1 cellular context compared by ENCODE assay signal in genomic region chr19:58475714-58476497, GRCh38.
TF ChIP-seq lines count a peak whose summit lies in the region.

TSS of gene ZNF446 (plus strand) at chr19:58476352. CDS start at chr19:58477219, 867 bp downstream.

TF ChIP-seq in HEK293, 187 proteins besides CTCF, POLR2A, EP300 and RAD21 (continued from another document and continues in another):
- peak; percentile 96 for TF ChIP-seq GLIS2 (tag by site-specific recombination; IDR thresholded peaks at IDR 0.05)
- TF ChIP-seq ZNF558 (tag by site-specific recombination; IDR thresholded peaks at IDR 0.05): no peak
- no peak for TF ChIP-seq ZNF776 (tag by site-specific recombination; IDR thresholded peaks at IDR 0.05; ENCODE audit: borderline replicate concordance)
- no peak; the same call in 1 of the 2 replicates for TF ChIP-seq ZNF138 (tag by site-specific recombination; IDR thresholded peaks at IDR 0.05; ENCODE audit: borderline replicate concordance)
- no peak for TF ChIP-seq ZNF221 (tag by site-specific recombination; IDR thresholded peaks at IDR 0.05; ENCODE audit: borderline replicate concordance)
- peak; percentile 25; the same call in 1 of the 2 replicates for TF ChIP-seq HIC1 (tag by site-specific recombination; IDR thresholded peaks at IDR 0.05)
- TF ChIP-seq ZNF624 (tag by site-specific recombination; IDR thresholded peaks at IDR 0.05): no peak
- TF ChIP-seq GLI2 (tag by site-specific recombination; IDR thresholded peaks at IDR 0.05; ENCODE audit: borderline replicate concordance, low read depth): no peak
- no peak for TF ChIP-seq ZNF24 (tag by site-specific recombination; IDR thresholded peaks at IDR 0.05)
- no peak; the same call in none of the 2 replicates for TF ChIP-seq ZFP37 (tag by site-specific recombination; IDR thresholded peaks at IDR 0.05)
- no peak for TF ChIP-seq ZNF112 (tag by site-specific recombination; IDR thresholded peaks at IDR 0.05)
- TF ChIP-seq PBX3 (CRISPR knock-in tag; IDR thresholded peaks at IDR 0.05): 0 out of 2 replicates have a peak, but pooled peaks have one; percentile 12
- no peak; the same call in none of the 2 replicates for TF ChIP-seq ZNF843 (tag by site-specific recombination; IDR thresholded peaks at IDR 0.05)
- no peak for TF ChIP-seq RBAK (tag by site-specific recombination; IDR thresholded peaks at IDR 0.05)
- TF ChIP-seq ZNF341 (tag by site-specific recombination; IDR thresholded peaks at IDR 0.05; ENCODE audit: low read depth): peak; percentile 71
- no peak for TF ChIP-seq ZNF121 (tag by site-specific recombination; IDR thresholded peaks at IDR 0.05)
- no peak for TF ChIP-seq ZNF16 (tag by site-specific recombination; IDR thresholded peaks at IDR 0.05; ENCODE audit: low read depth)
- no peak for TF ChIP-seq IKZF3 (tag by site-specific recombination; IDR thresholded peaks at IDR 0.05)
- no peak for TF ChIP-seq ZNF529 (tag by site-specific recombination; IDR thresholded peaks at IDR 0.05; ENCODE audit: insufficient replicate concordance)
- no peak for TF ChIP-seq REST (tag by site-specific recombination; IDR thresholded peaks at IDR 0.05)
- TF ChIP-seq ZBTB10 (tag by site-specific recombination; IDR thresholded peaks at IDR 0.05): peak; percentile 75; the same call in 1 of the 2 replicates
- peak; percentile 49; the same call in 1 of the 2 replicates for TF ChIP-seq ZNF580 (tag by site-specific recombination; IDR thresholded peaks at IDR 0.05)
- no peak for TF ChIP-seq ZNF302 (tag by site-specific recombination; IDR thresholded peaks at IDR 0.05; ENCODE audit: low read depth)
- peak; percentile 33; the same call in 1 of the 2 replicates for TF ChIP-seq ZBTB21 (tag by site-specific recombination; IDR thresholded peaks at IDR 0.05)
- TF ChIP-seq ZSCAN30 (tag by site-specific recombination; IDR thresholded peaks at IDR 0.05): peak; percentile 30; the same call in 1 of the 2 replicates
- no peak for TF ChIP-seq ZNF549 (tag by site-specific recombination; IDR thresholded peaks at IDR 0.05)
- TF ChIP-seq ZNF548 (tag by site-specific recombination; IDR thresholded peaks at IDR 0.05): no peak
- TF ChIP-seq SETDB1 (IDR thresholded peaks at IDR 0.05; ENCODE audit: insufficient read length, low read length): no peak
- TF ChIP-seq ZNF416 (tag by site-specific recombination; IDR thresholded peaks at IDR 0.05): no peak
- TF ChIP-seq ZNF639 (tag by site-specific recombination; IDR thresholded peaks at IDR 0.05): no peak
- TF ChIP-seq ZNF239 (tag by site-specific recombination; IDR thresholded peaks at IDR 0.05): no peak
- no peak for TF ChIP-seq MEIS1 (CRISPR knock-in tag; IDR thresholded peaks at IDR 0.05; ENCODE audit: borderline replicate concordance)
- no peak for TF ChIP-seq ZNF133 (tag by site-specific recombination; IDR thresholded peaks at IDR 0.05)
- no peak for TF ChIP-seq ZFP3 (tag by site-specific recombination; IDR thresholded peaks at IDR 0.05; ENCODE audit: low read depth)
- TF ChIP-seq ZNF785 (tag by site-specific recombination; IDR thresholded peaks at IDR 0.05): no peak
- TF ChIP-seq REPIN1 (tag by site-specific recombination; IDR thresholded peaks at IDR 0.05; ENCODE audit: low read depth): no peak
- TF ChIP-seq ZNF501 (tag by site-specific recombination; IDR thresholded peaks at IDR 0.05): peak; percentile 57; the same call in 1 of the 2 replicates
- TF ChIP-seq ZBTB20 (tag by site-specific recombination; IDR thresholded peaks at IDR 0.05): peak; percentile 96
- peak; percentile 76 for TF ChIP-seq PATZ1 (tag by site-specific recombination; IDR thresholded peaks at IDR 0.05)
- no peak for TF ChIP-seq ZNF211 (tag by site-specific recombination; IDR thresholded peaks at IDR 0.05; ENCODE audit: low read depth)
- no peak for TF ChIP-seq ZNF292 (tag by site-specific recombination; IDR thresholded peaks at IDR 0.05; ENCODE audit: borderline replicate concordance, low read depth)
- TF ChIP-seq ZNF175 (tag by site-specific recombination; IDR thresholded peaks at IDR 0.05): no peak
- TF ChIP-seq GLI4 (tag by site-specific recombination; IDR thresholded peaks at IDR 0.05): no peak
- no peak; the same call in 1 of the 2 replicates for TF ChIP-seq ZNF394 (tag by site-specific recombination; IDR thresholded peaks at IDR 0.05; ENCODE audit: borderline replicate concordance)
- TF ChIP-seq SCRT2 (tag by site-specific recombination; IDR thresholded peaks at IDR 0.05): no peak
- TF ChIP-seq ZBTB44 (tag by site-specific recombination; IDR thresholded peaks at IDR 0.05): no peak
- TF ChIP-seq ZNF623 (tag by site-specific recombination; IDR thresholded peaks at IDR 0.05): no peak
- TF ChIP-seq ZNF140 (tag by site-specific recombination; IDR thresholded peaks at IDR 0.05): no peak
- TF ChIP-seq ZNF621 (tag by site-specific recombination; IDR thresholded peaks at IDR 0.05): no peak
- 0 out of 2 replicates have a peak, but pooled peaks have one; percentile 13 for TF ChIP-seq ZNF645 (tag by site-specific recombination; IDR thresholded peaks at IDR 0.05)
